In genomic region chr12:12443482-12443881, GRCh38 we compare ENCODE assay signal across 10 cellular contexts.
DNase-seq lines count a peak whose midpoint lies in the region; ATAC-seq and TF ChIP-seq lines count a peak whose summit lies in the region.
"Had no signal": no experiment of that assay in that cellular context is flagged by ENCODE, and none has a peak within 500 bp of the region (broad histone marks: within the 10 kb centered on the region; RNA-seq: fewer than 3 reads in every experiment).

No MANE protein-coding gene starts in this region.

- peak overlapping the region; percentile 82 for H3K27ac ChIP-seq in left ventricle myocardium inferior (replicated peaks)
- H3K27ac ChIP-seq in skin epidermis = peak overlapping the region in 20 of 21 experiments; percentile 22 to 93 (median 76)
- H3K27ac ChIP-seq in Karpas-422 (ENCODE audit: low read length) = no peak overlapping the region

- peak; percentile 79 for DNase-seq in MG63
- DNase-seq in adipocyte (ENCODE audit: low read depth) = no peak
- DNase-seq in left ventricle myocardium inferior = peak; percentile 55
- no peak for DNase-seq in Karpas-422
- no peak for DNase-seq in DMS153 (lab: John Stamatoyannopoulos, UW)
- no peak for DNase-seq in NCI-H187 treated with DMSO at 0.1 percent for 48 hours (lab: John Stamatoyannopoulos, UW)
- DNase-seq: DMS79 treated with DMSO at 0.1 percent for 48 hours, NCI-H2227 treated with DMSO at 0.1 percent for 48 hours had no signal

- no peak overlapping the region for H3K4me2 ChIP-seq in Karpas-422 (ENCODE audit: low read depth, low read length, poor library complexity, severe bottlenecking)

- peaks cover under 1% of the 10 kb centered on the region for H3K36me3 ChIP-seq in MG63
- H3K36me3 ChIP-seq in adipocyte (ENCODE audit: control insufficient read depth, insufficient read depth, low read length, severe bottlenecking) = no peaks in the 10 kb centered on the region
- no peaks in the 10 kb centered on the region for H3K36me3 ChIP-seq in left ventricle myocardium inferior
- no peaks in the 10 kb centered on the region for H3K36me3 ChIP-seq in Karpas-422 (ENCODE audit: insufficient read depth, low read length)

- H3K9ac ChIP-seq in adipocyte (ENCODE audit: low read length) (no peak overlapping the region), Karpas-422 (ENCODE audit: low read length) (no peak overlapping the region)

- H3K27me3 ChIP-seq in MG63 (no peaks in the 10 kb centered on the region), adipocyte (replicated peaks; ENCODE audit: control insufficient read depth, insufficient read depth, low read length) (no peaks in the 10 kb centered on the region), left ventricle myocardium inferior (ENCODE audit: low read depth) (no peaks in the 10 kb centered on the region), Karpas-422 (ENCODE audit: low read length) (no peaks in the 10 kb centered on the region)

- no peak overlapping the region for H3K4me3 ChIP-seq in MG63
- peak overlapping the region; percentile 3 for H3K4me3 ChIP-seq in adipocyte (ENCODE audit: low read length)
- no peak overlapping the region for H3K4me3 ChIP-seq in left ventricle myocardium inferior
- no peak overlapping the region for H3K4me3 ChIP-seq in skin epidermis
- H3K4me3 ChIP-seq in Karpas-422 (ENCODE audit: low read length) = no peak overlapping the region

- no peak for TF ChIP-seq CTCF in left ventricle myocardium inferior (IDR thresholded peaks at IDR 0.05; ENCODE audit: borderline replicate concordance)

- H3K9me3 ChIP-seq in MG63 = no peaks in the 10 kb centered on the region
- no peaks in the 10 kb centered on the region for H3K9me3 ChIP-seq in adipocyte (ENCODE audit: control insufficient read depth, low read length)
- no peaks in the 10 kb centered on the region for H3K9me3 ChIP-seq in left ventricle myocardium inferior (replicated peaks)
- no peaks in the 10 kb centered on the region for H3K9me3 ChIP-seq in Karpas-422 (ENCODE audit: low read length)

- H3K9me2 ChIP-seq in Karpas-422 (replicated peaks; ENCODE audit: insufficient read depth, low read length) = no peaks in the 10 kb centered on the region

- H2AFZ ChIP-seq in Karpas-422 (ENCODE audit: low read length) = no peak overlapping the region

- H4K20me1 ChIP-seq in Karpas-422 (ENCODE audit: insufficient read depth, low read depth, low read length) = 0 out of 2 replicates have a peak, but pooled peaks cover 4% of the 10 kb centered on the region

- intact Hi-C loops in left ventricle myocardium inferior (cut with micrococcal nuclease) = no loop called here

- ATAC-seq in HG02678 (IDR thresholded peaks at IDR 0.05; ENCODE audit: unreplicated experiment) = no peak

- H3K4me1 ChIP-seq in adipocyte (ENCODE audit: control insufficient read depth, insufficient read depth, low read length) = peaks cover 29% of the 10 kb centered on the region
- H3K4me1 ChIP-seq in left ventricle myocardium inferior = peaks cover 40% of the 10 kb centered on the region
- H3K4me1 ChIP-seq in Karpas-422 (ENCODE audit: low read length) = no peaks in the 10 kb centered on the region

- no peaks in the 10 kb centered on the region for H3K79me2 ChIP-seq in Karpas-422 (ENCODE audit: low read length)

Comparison
In these comparisons a context has a peak if more than half of its experiments do, and no peak if none do; other contexts are left out.
1. DNase-seq: peak in MG63 (single experiment) and left ventricle myocardium inferior (single experiment); none in adipocyte (single experiment), Karpas-422 (single experiment), DMS153 (single experiment) and NCI-H187 treated with DMSO at 0.1 percent for 48 hours (single experiment).